In the genomic region with DNA sequence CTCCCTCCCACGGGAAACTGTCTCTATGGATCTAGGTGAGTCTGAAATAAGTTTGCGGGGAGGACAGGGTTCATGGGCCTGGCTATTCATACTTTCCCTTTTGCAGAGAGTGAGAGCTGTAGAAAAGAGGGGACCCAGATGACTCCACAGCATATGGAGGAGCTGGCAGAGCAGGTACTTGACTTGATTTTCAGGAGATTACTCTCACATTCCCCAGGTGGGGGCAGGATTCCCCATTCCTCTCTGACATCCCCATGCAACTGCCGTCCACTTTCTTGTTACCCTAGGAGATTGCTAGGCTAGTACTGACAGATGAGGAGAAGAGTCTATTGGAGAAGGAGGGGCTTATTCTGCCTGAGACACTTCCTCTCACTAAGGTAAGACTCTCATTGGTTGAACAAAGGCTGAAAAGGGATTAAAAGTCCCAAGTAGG, we compare ENCODE assay signal across 8 cellular contexts. TPM values are rescaled to one million over a fixed set of nuclear protein-coding genes. Genes with fewer than 3 reads are reported as not detected.
DNase-seq lines count a peak whose midpoint lies in the region; ATAC-seq and TF ChIP-seq lines count a peak whose summit lies in the region.

No MANE protein-coding gene starts in this region.

- no peak for ATAC-seq in naive thymus-derived CD8-positive, alpha-beta T cell
- no peak for ATAC-seq in HG03097 (IDR thresholded peaks at IDR 0.05; ENCODE audit: low FRiP score, unreplicated experiment)
- ATAC-seq in GM18858 (IDR thresholded peaks at IDR 0.05; ENCODE audit: unreplicated experiment), result no peak

- H3K9me3 Mint-ChIP-seq in endothelial cell (ENCODE audit: unreplicated experiment), result no peaks in the 10 kb centered on the region
- H3K9me3 Mint-ChIP-seq in naive thymus-derived CD8-positive, alpha-beta T cell, result no peaks in the 10 kb centered on the region

- H3K4me1 Mint-ChIP-seq in endothelial cell (ENCODE audit: unreplicated experiment), result peaks cover 23% of the 10 kb centered on the region
- H3K4me1 Mint-ChIP-seq in naive thymus-derived CD8-positive, alpha-beta T cell, result peaks cover 19 to 30% (median 24%) of the 10 kb centered on the region in 4 donors

- no peak for TF ChIP-seq CTCF in endothelial cell (IDR thresholded peaks at IDR 0.05; ENCODE audit: unreplicated experiment)

- H3K27me3 Mint-ChIP-seq in endothelial cell (ENCODE audit: unreplicated experiment), result peaks cover 12% of the 10 kb centered on the region
- H3K27me3 Mint-ChIP-seq in naive thymus-derived CD8-positive, alpha-beta T cell, result no peaks in the 10 kb centered on the region

- peak overlapping the region; percentile 87 for H3K27ac Mint-ChIP-seq in endothelial cell (ENCODE audit: unreplicated experiment)
- H3K27ac Mint-ChIP-seq in naive thymus-derived CD8-positive, alpha-beta T cell, result peak overlapping the region in 8 of 10 donors; percentile 83 to 97 (median 95)

- peak overlapping the region; percentile 92 for H3K4me3 Mint-ChIP-seq in endothelial cell (ENCODE audit: unreplicated experiment)
- peak overlapping the region in 5 of 10 donors; percentile 93 to 96 (median 94) for H3K4me3 Mint-ChIP-seq in naive thymus-derived CD8-positive, alpha-beta T cell

- in situ Hi-C loops in KBM-7 (cut with MboI; ENCODE audit: low pct_unique_long_range_greater_than_20kb, low sequenced_read_pairs), result no loop called here

- H3K36me3 Mint-ChIP-seq in endothelial cell (ENCODE audit: low read depth, unreplicated experiment), result peaks cover 26% of the 10 kb centered on the region
- peaks cover 0 to 28% (median 8%) of the 10 kb centered on the region in 3 donors for H3K36me3 Mint-ChIP-seq in naive thymus-derived CD8-positive, alpha-beta T cell

- POLR2A ChIA-PET in naive thymus-derived CD8-positive, alpha-beta T cell (lab: Charles Lee), result interaction anchor here (0.5 to 5.1 kb wide), 16 partner anchors 12 to 224 kb away, joined by 3 to 68 read pairs (median 14); partner anchors contain the start of genes ARHGEF39, CCDC107, GBA2 and HINT2

- DNase-seq in NCI-H2227 (lab: John Stamatoyannopoulos, UW; ENCODE audit: unreplicated experiment), result peak; percentile 44
- no peak for DNase-seq in NCI-H2227 treated with DMSO at 0.1 percent for 48 hours (lab: John Stamatoyannopoulos, UW)
- peak; percentile 64 for DNase-seq in KBM-7
- DNase-seq in SK-N-DZ (ENCODE audit: low spot score), result peak; percentile 57
- peak; percentile 51 for DNase-seq in endothelial cell (ENCODE audit: low spot score)
- DNase-seq in naive thymus-derived CD8-positive, alpha-beta T cell, result peak in 2 of 10 donors; percentile 21 to 51

RNA-seq across cellular contexts. Expression of gene CREB3, which starts 0.7 kb away (rescaled TPM):
- 45.0 and 48.4 TPM in 2 replicates for polyA plus RNA-seq in SK-N-DZ (2014; cell fraction: cytosol; rRNA removed)
- polyA plus RNA-seq in SK-N-DZ (2014; cell fraction: nucleus; rRNA removed), result 28.7 and 30.2 TPM in 2 replicates
- 29.2 TPM for total RNA-seq in endothelial cell (ENCODE audit: unreplicated experiment)
- total RNA-seq in naive thymus-derived CD8-positive, alpha-beta T cell, result 10 to 100 TPM; 17.1 to 19.5 TPM
- polyA plus RNA-seq in naive thymus-derived CD8-positive, alpha-beta T cell, result 10 to 100 TPM; 29.8 to 40.3 (median 33.1) TPM

RNA-seq across cellular contexts. Expression of gene TLN1, which starts 1.1 kb away (rescaled TPM):
- 43.1 and 44.7 TPM in 2 replicates for polyA plus RNA-seq in SK-N-DZ (2014; cell fraction: cytosol; rRNA removed)
- 48.0 and 63.3 TPM in 2 replicates for polyA plus RNA-seq in SK-N-DZ (2014; cell fraction: nucleus; rRNA removed)
- total RNA-seq in endothelial cell (ENCODE audit: unreplicated experiment), result 370 TPM
- 100 to 1,000 TPM; 204 to 233 TPM for total RNA-seq in naive thymus-derived CD8-positive, alpha-beta T cell
- 10 to 100 TPM; 32.9 to 88.9 (median 36.4) TPM for polyA plus RNA-seq in naive thymus-derived CD8-positive, alpha-beta T cell

RNA-seq across cellular contexts. Expression of gene GBA2, which starts 15.9 kb away (rescaled TPM):
- polyA plus RNA-seq in SK-N-DZ (2014; cell fraction: cytosol; rRNA removed), result 53.5 and 62.8 TPM in 2 replicates
- polyA plus RNA-seq in SK-N-DZ (2014; cell fraction: nucleus; rRNA removed), result 357 and 473 TPM in 2 replicates
- total RNA-seq in endothelial cell (ENCODE audit: unreplicated experiment), result 200 TPM
- 10 to 100 TPM; 56.7 to 65.4 TPM for total RNA-seq in naive thymus-derived CD8-positive, alpha-beta T cell
- polyA plus RNA-seq in naive thymus-derived CD8-positive, alpha-beta T cell, result 10 to 100 TPM; 14.8 to 28.3 (median 22.0) TPM

RNA-seq across cellular contexts. Expression of gene RGP1, which starts 16.0 kb away (rescaled TPM):
- 11.0 and 12.5 TPM in 2 replicates for polyA plus RNA-seq in SK-N-DZ (2014; cell fraction: cytosol; rRNA removed)
- 14.0 and 18.3 TPM in 2 replicates for polyA plus RNA-seq in SK-N-DZ (2014; cell fraction: nucleus; rRNA removed)
- 51.4 TPM for total RNA-seq in endothelial cell (ENCODE audit: unreplicated experiment)
- total RNA-seq in naive thymus-derived CD8-positive, alpha-beta T cell, result 10 to 100 TPM; 30.7 to 31.7 TPM
- 1 to 10 TPM; 6.8 to 9.6 (median 8.1) TPM for polyA plus RNA-seq in naive thymus-derived CD8-positive, alpha-beta T cell

RNA-seq across cellular contexts. Expression of gene MSMP, which starts 21.0 kb away (rescaled TPM):
- not detected in 2 replicates for polyA plus RNA-seq in SK-N-DZ (2014; cell fraction: cytosol; rRNA removed)
- polyA plus RNA-seq in SK-N-DZ (2014; cell fraction: nucleus; rRNA removed), result not detected in 2 replicates
- total RNA-seq in endothelial cell (ENCODE audit: unreplicated experiment), result 2.8 TPM
- total RNA-seq in naive thymus-derived CD8-positive, alpha-beta T cell, result 1 to 10 TPM in 1 of 2 experiments, under 1 TPM in 1; 0.88 to 1.7 TPM
- 1 to 10 TPM in 1 of 3 donors, not detected in 2; 1.3 TPM for polyA plus RNA-seq in naive thymus-derived CD8-positive, alpha-beta T cell
